Comparison of ENCODE assay signal across 8 cellular contexts in genomic region chr2:10297950-10298349, GRCh38. TPM values are rescaled to one million over a fixed set of nuclear protein-coding genes. Genes with fewer than 3 reads are reported as not detected.
DNase-seq lines count a peak whose midpoint lies in the region; ATAC-seq and TF ChIP-seq lines count a peak whose summit lies in the region.

No MANE protein-coding gene starts in this region.

- POLR2A ChIA-PET in activated CD8-positive, alpha-beta T cell treated with anti-CD3 and anti-CD28 coated beads for 36 hours (lab: Charles Lee) = interaction anchor here (0.6 to 1.1 kb wide), 3 partner anchors 167 to 1459 kb away, joined by 3 to 4 read pairs (median 4); no protein-coding TSS in a partner anchor

- H3K4me3 Mint-ChIP-seq in activated CD8-positive, alpha-beta T cell treated with anti-CD3 and anti-CD28 coated beads for 36 hours = peak overlapping the region; percentile 31

- peaks cover 51% of the 10 kb centered on the region for H3K4me1 Mint-ChIP-seq in activated CD8-positive, alpha-beta T cell treated with anti-CD3 and anti-CD28 coated beads for 36 hours (ENCODE audit: low read depth)

- H3K27ac Mint-ChIP-seq in activated CD8-positive, alpha-beta T cell treated with anti-CD3 and anti-CD28 coated beads for 36 hours = peak overlapping the region; percentile 76

- ATAC-seq in activated CD8-positive, alpha-beta T cell treated with anti-CD3 and anti-CD28 coated beads for 36 hours = peak; percentile 17
- ATAC-seq in HG03520 (IDR thresholded peaks at IDR 0.05; ENCODE audit: unreplicated experiment) (no peak), HG03439 (IDR thresholded peaks at IDR 0.05; ENCODE audit: unreplicated experiment) (no peak)

- H3K9me3 Mint-ChIP-seq in activated CD8-positive, alpha-beta T cell treated with anti-CD3 and anti-CD28 coated beads for 36 hours = peaks cover 10% of the 10 kb centered on the region

- peak; percentile 64 for DNase-seq in activated gamma-delta T cell treated with Interleukin-2 at 50 U/mL for 16 hours
- DNase-seq in activated gamma-delta T cell (lab: John Stamatoyannopoulos, UW) = no peak
- peak; percentile 87 for DNase-seq in activated CD8-positive, alpha-beta T cell treated with anti-CD3 and anti-CD28 coated beads for 36 hours
- DNase-seq in fibroblast of pulmonary artery (ENCODE audit: low read depth) = peak; percentile 87
- DNase-seq in stimulated activated CD4-positive, alpha-beta T cell treated with anti-CD3 and anti-CD28 coated beads, Interleukin-2, amount 100 ng/mL, for 24 hours = peak; percentile 63 to 67
- DNase-seq in NCI-H524 treated with DMSO at 0.1 percent for 48 hours (lab: John Stamatoyannopoulos, UW) = no peak

- CTCF ChIA-PET in activated CD8-positive, alpha-beta T cell treated with anti-CD3 and anti-CD28 coated beads for 36 hours (lab: Charles Lee) = interaction anchor here (0.9 to 1.9 kb wide), 8 partner anchors 10 to 225 kb away, joined by 3 to 22 read pairs (median 5); no protein-coding TSS in a partner anchor

- no peaks in the 10 kb centered on the region for H3K36me3 Mint-ChIP-seq in activated CD8-positive, alpha-beta T cell treated with anti-CD3 and anti-CD28 coated beads for 36 hours (ENCODE audit: low read depth)

- TF ChIP-seq CTCF in activated CD8-positive, alpha-beta T cell treated with anti-CD3 and anti-CD28 coated beads for 36 hours (IDR thresholded peaks at IDR 0.05) = no peak
- TF ChIP-seq CTCF in fibroblast of pulmonary artery (IDR thresholded peaks at IDR 0.05; ENCODE audit: low read length, missing control alignments) = no peak

- H3K4me3 ChIP-seq in fibroblast of pulmonary artery (replicated peaks; ENCODE audit: low read depth, low read length) = no peak overlapping the region

- intact Hi-C loops in activated CD8-positive, alpha-beta T cell treated with anti-CD3 and anti-CD28 coated beads for 36 hours (cut with micrococcal nuclease) = loop anchor here (2.0 kb wide), 1 partner anchor 111 kb away; no protein-coding TSS in a partner anchor

- no peaks in the 10 kb centered on the region for H3K27me3 Mint-ChIP-seq in activated CD8-positive, alpha-beta T cell treated with anti-CD3 and anti-CD28 coated beads for 36 hours

RNA-seq across cellular contexts. Expression of gene HPCAL1, which starts 4.8 kb away (rescaled TPM):
- 100 to 1,000 TPM; 166 to 170 TPM for total RNA-seq in activated CD8-positive, alpha-beta T cell treated with anti-CD3 and anti-CD28 coated beads for 36 hours

Comparison
In these comparisons a context has a peak if more than half of its experiments do, and no peak if none do; other contexts are left out.
1. DNase-seq: peak in activated gamma-delta T cell treated with Interleukin-2 at 50 U/mL for 16 hours (single experiment), activated CD8-positive, alpha-beta T cell treated with anti-CD3 and anti-CD28 coated beads for 36 hours (single experiment), fibroblast of pulmonary artery (single experiment) and stimulated activated CD4-positive, alpha-beta T cell treated with anti-CD3 and anti-CD28 coated beads, Interleukin-2, amount 100 ng/mL, for 24 hours (2 of 2); none in activated gamma-delta T cell (single experiment) and NCI-H524 treated with DMSO at 0.1 percent for 48 hours (single experiment).